In genomic region chr7:139124084-139124914, GRCh38 we compare ENCODE assay signal across 1 cellular context.
TF ChIP-seq lines count a peak whose summit lies in the region.

No MANE protein-coding gene starts in this region.

TF ChIP-seq in K562, 482 proteins besides CTCF, POLR2A, EP300 and RAD21 (continued from another document and continues in another):
- TF ChIP-seq PURB (CRISPR knock-in tag; IDR thresholded peaks at IDR 0.05; ENCODE audit: low read depth), result no peak
- no peak; the same call in 1 of the 2 replicates for TF ChIP-seq MYBL2 (IDR thresholded peaks at IDR 0.05; ENCODE audit: low read depth)
- no peak for TF ChIP-seq MYBL2 (CRISPR knock-in tag; IDR thresholded peaks at IDR 0.05; ENCODE audit: borderline replicate concordance)
- TF ChIP-seq CCNT2 (IDR thresholded peaks at IDR 0.05; ENCODE audit: borderline replicate concordance, extremely low read depth, insufficient read length, low read depth, low read length), result peak; percentile 91
- TF ChIP-seq ZNF644 (tag; IDR thresholded peaks at IDR 0.05; ENCODE audit: low read depth), result peak; percentile 96
- peak; percentile 99 for TF ChIP-seq TAL1 (IDR thresholded peaks at IDR 0.05)
- no peak; the same call in 1 of the 2 replicates for TF ChIP-seq ZNF311 (CRISPR knock-in tag; IDR thresholded peaks at IDR 0.05)
- TF ChIP-seq MAZ (CRISPR knock-in tag; conservative IDR thresholded peaks at IDR 0.05 in 1 of 2, IDR thresholded peaks at IDR 0.05 in 1 of 2), result peak; percentile 65 to 69; a peak in 3 of 4 replicates
- TF ChIP-seq NR2C2 (CRISPR knock-in tag; IDR thresholded peaks at IDR 0.05), result no peak
- no peak; the same call in 1 of the 2 replicates for TF ChIP-seq NR2C2 (tag; IDR thresholded peaks at IDR 0.05)
- TF ChIP-seq HOMEZ (CRISPR knock-in tag; IDR thresholded peaks at IDR 0.05), result no peak
- TF ChIP-seq ZBTB40 (IDR thresholded peaks at IDR 0.05), result peak; percentile 49; the same call in 1 of the 2 replicates
- no peak for TF ChIP-seq ZBTB40 (CRISPR knock-in tag; IDR thresholded peaks at IDR 0.05)
- TF ChIP-seq FOXJ2 (tag; IDR thresholded peaks at IDR 0.05), result peak; percentile 72; the same call in 1 of the 2 replicates
- peak; percentile 99 for TF ChIP-seq GATAD2B (IDR thresholded peaks at IDR 0.05; ENCODE audit: borderline replicate concordance)
- TF ChIP-seq MIER1 (IDR thresholded peaks at IDR 0.05; ENCODE audit: low read depth), result peak; percentile 68; the same call in 1 of the 2 replicates
- TF ChIP-seq PRDM10 (IDR thresholded peaks at IDR 0.05; ENCODE audit: partially characterized antibody), result peak; percentile 96
- TF ChIP-seq HDAC3 (IDR thresholded peaks at IDR 0.05; ENCODE audit: borderline replicate concordance, partially characterized antibody), result peak; percentile 97
- peak; percentile 38; the same call in 1 of the 2 replicates for TF ChIP-seq NKRF (IDR thresholded peaks at IDR 0.05; ENCODE audit: borderline replicate concordance)
- peak; percentile 99 for TF ChIP-seq NCOR1 (IDR thresholded peaks at IDR 0.05)
- no peak for TF ChIP-seq ZNF282 (CRISPR knock-in tag; IDR thresholded peaks at IDR 0.05)
- no peak for TF ChIP-seq TRIM25 (IDR thresholded peaks at IDR 0.05; ENCODE audit: borderline replicate concordance)
- TF ChIP-seq MXD1 (CRISPR knock-in tag; IDR thresholded peaks at IDR 0.05; ENCODE audit: borderline replicate concordance, poor library complexity, severe bottlenecking), result no peak
- TF ChIP-seq SRF (CRISPR knock-in tag; IDR thresholded peaks at IDR 0.05), result peak in 1 of 2 experiments; percentile 43; a peak in 1 of 4 replicates
- TF ChIP-seq BMI1 (IDR thresholded peaks at IDR 0.05; ENCODE audit: low read length), result no peak
- TF ChIP-seq CSDE1 (IDR thresholded peaks at IDR 0.05), result no peak
- TF ChIP-seq CTBP1 (IDR thresholded peaks at IDR 0.05; ENCODE audit: borderline replicate concordance), result peak; percentile 99
- TF ChIP-seq MYC (IDR thresholded peaks at IDR 0.05; ENCODE audit: low read depth, low read length), result peak; percentile 61; the same call in 1 of the 2 replicates
- TF ChIP-seq MYC (CRISPR knock-in tag; IDR thresholded peaks at IDR 0.05; ENCODE audit: borderline replicate concordance, low read depth), result no peak
- TF ChIP-seq POLR2AphosphoS2 (IDR thresholded peaks at IDR 0.05; ENCODE audit: low read length), result no peak
- TF ChIP-seq TCF7 (IDR thresholded peaks at IDR 0.05; ENCODE audit: borderline replicate concordance), result 0 out of 2 replicates have a peak, but pooled peaks have one; percentile 38
- TF ChIP-seq DPF2 (IDR thresholded peaks at IDR 0.05), result peak; percentile 99
- TF ChIP-seq ZFP30 (CRISPR knock-in tag; IDR thresholded peaks at IDR 0.05; ENCODE audit: borderline replicate concordance), result no peak
- peak; percentile 81; the same call in 1 of the 2 replicates for TF ChIP-seq ZBTB2 (IDR thresholded peaks at IDR 0.05)
- peak; percentile 98 for TF ChIP-seq SMAD4 (CRISPR knock-in tag; conservative IDR thresholded peaks at IDR 0.05)
